Comparison of ENCODE assay signal across 1 cellular context in genomic region chr5:33195431-33196128, GRCh38.
TF ChIP-seq lines count a peak whose summit lies in the region.

No MANE protein-coding gene starts in this region.

TF ChIP-seq in IMR-90, 13 proteins besides CTCF, POLR2A, EP300 and RAD21 (continued from another document):
- no peak for TF ChIP-seq ELK1 (IDR thresholded peaks at IDR 0.05; ENCODE audit: borderline replicate concordance, low read depth, low read length)
- no peak for TF ChIP-seq RFX5 (IDR thresholded peaks at IDR 0.05; ENCODE audit: low read depth, low read length)
- no peak for TF ChIP-seq NFE2L2 (IDR thresholded peaks at IDR 0.05; ENCODE audit: low read depth, low read length)
- TF ChIP-seq MXI1 (IDR thresholded peaks at IDR 0.05; ENCODE audit: borderline replicate concordance, low read depth, low read length): no peak
- no peak for TF ChIP-seq SMC3 (IDR thresholded peaks at IDR 0.05; ENCODE audit: low read depth, low read length)
- no peak for TF ChIP-seq BHLHE40 (IDR thresholded peaks at IDR 0.05; ENCODE audit: low read depth, low read length)
